9 cellular contexts compared by ENCODE assay signal in the genomic region with DNA sequence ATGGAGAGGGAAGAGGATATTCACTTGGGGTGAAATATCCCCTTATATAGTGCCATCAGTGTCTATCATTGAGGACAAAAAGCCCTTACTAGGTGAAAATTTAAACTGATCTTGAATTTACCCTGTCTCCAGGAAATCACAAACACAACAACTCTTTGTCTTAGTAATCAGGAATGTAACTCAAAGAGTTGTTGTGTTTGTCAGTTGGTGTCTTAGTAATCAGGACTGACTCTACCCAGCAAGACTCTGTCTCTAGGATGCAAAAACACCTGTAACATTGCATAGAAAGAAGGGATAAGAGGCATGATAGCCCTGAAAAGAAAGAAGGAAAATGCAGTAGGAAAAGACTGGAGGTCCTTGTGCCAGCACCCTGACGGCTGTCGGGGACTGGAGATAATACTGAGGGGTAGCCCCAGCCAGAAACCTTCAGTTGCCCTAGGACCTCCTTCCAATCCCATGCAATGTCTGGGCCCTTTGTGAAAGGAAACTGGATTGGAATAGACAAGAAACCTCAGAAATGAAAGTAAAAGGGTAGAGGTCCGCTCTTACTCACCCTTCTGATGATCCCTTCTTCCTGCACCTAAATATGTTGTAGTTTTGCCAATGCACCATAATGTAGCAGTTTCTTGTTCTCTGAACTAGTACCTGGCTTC. TPM values are rescaled to one million over a fixed set of nuclear protein-coding genes. Genes with fewer than 3 reads are reported as not detected.
DNase-seq lines count a peak whose midpoint lies in the region; ATAC-seq and TF ChIP-seq lines count a peak whose summit lies in the region.
"Had no signal": no experiment of that assay in that cellular context is flagged by ENCODE, and none has a peak within 500 bp of the region (broad histone marks: within the 10 kb centered on the region; RNA-seq: fewer than 3 reads in every experiment).

No MANE protein-coding gene starts in this region.

- peaks cover 19% of the 10 kb centered on the region for H3K36me3 Mint-ChIP-seq in activated CD8-positive, alpha-beta memory T cell treated with anti-CD3 and anti-CD28 coated beads, Interleukin-2, amount 10 ng/mL, durations not matched to agents 7 days and 5 days
- peaks cover 5% of the 10 kb centered on the region for H3K36me3 Mint-ChIP-seq in activated T-helper 2 cell treated with anti-CD3 and anti-CD28 coated beads, Interferon-gamma antibody, Interleukin-2, Interleukin-4, amounts not matched to agents 10 μg/mL and 5 μg/mL and 100 μg/mL, durations not matched to agents 14 hours and 24 hours and 36 hours (ENCODE audit: low read depth)
- H3K36me3 Mint-ChIP-seq in progenitor cell of endocrine pancreas (ENCODE audit: insufficient read depth), result peaks cover 21% of the 10 kb centered on the region

- peak; percentile 30 for ATAC-seq in activated CD8-positive, alpha-beta memory T cell treated with anti-CD3 and anti-CD28 coated beads, Interleukin-2, amount 10 ng/mL, durations not matched to agents 7 days and 5 days
- peak; percentile 62 for ATAC-seq in HG02885 (IDR thresholded peaks at IDR 0.05; ENCODE audit: poor library complexity, unreplicated experiment)
- ATAC-seq: PC-3 had no signal

- H3K27me3 Mint-ChIP-seq in activated CD8-positive, alpha-beta memory T cell treated with anti-CD3 and anti-CD28 coated beads, Interleukin-2, amount 10 ng/mL, durations not matched to agents 7 days and 5 days, result no peaks in the 10 kb centered on the region
- no peaks in the 10 kb centered on the region for H3K27me3 Mint-ChIP-seq in activated T-helper 2 cell treated with anti-CD3 and anti-CD28 coated beads, Interferon-gamma antibody, Interleukin-2, Interleukin-4, amounts not matched to agents 10 μg/mL and 5 μg/mL and 100 μg/mL, durations not matched to agents 14 hours and 24 hours and 36 hours (ENCODE audit: low read depth)
- H3K27me3 Mint-ChIP-seq in progenitor cell of endocrine pancreas, result no peaks in the 10 kb centered on the region

- no peak for DNase-seq in activated CD8-positive, alpha-beta memory T cell treated with anti-CD3 and anti-CD28 coated beads, Interleukin-2, amount 10 ng/mL, durations not matched to agents 7 days and 5 days
- no peak for DNase-seq in activated CD8-positive, alpha-beta memory T cell treated with anti-CD3 and anti-CD28 coated beads, Interleukin-2, amount 50 U/mL, for 48 hours
- DNase-seq in activated T-helper 2 cell treated with anti-CD3 and anti-CD28 coated beads, Interferon-gamma antibody, Interleukin-2, Interleukin-4, amounts not matched to agents 10 μg/mL and 5 μg/mL and 100 μg/mL, durations not matched to agents 14 hours and 24 hours and 36 hours (ENCODE audit: low spot score), result no peak
- DNase-seq in progenitor cell of endocrine pancreas (ENCODE audit: low spot score, unreplicated experiment), result no peak
- DNase-seq in A172 (ENCODE audit: low spot score), result no peak
- no peak for DNase-seq in NCI-H128 (lab: John Stamatoyannopoulos, UW; ENCODE audit: unreplicated experiment)
- no peak for DNase-seq in NCI-H1436 (lab: John Stamatoyannopoulos, UW)

- no peak for TF ChIP-seq CTCF in progenitor cell of endocrine pancreas (IDR thresholded peaks at IDR 0.05; ENCODE audit: unreplicated experiment)

- peak overlapping the region; percentile 56 for H3K27ac Mint-ChIP-seq in activated CD8-positive, alpha-beta memory T cell treated with anti-CD3 and anti-CD28 coated beads, Interleukin-2, amount 10 ng/mL, durations not matched to agents 7 days and 5 days
- H3K27ac Mint-ChIP-seq in activated T-helper 2 cell treated with anti-CD3 and anti-CD28 coated beads, Interferon-gamma antibody, Interleukin-2, Interleukin-4, amounts not matched to agents 10 μg/mL and 5 μg/mL and 100 μg/mL, durations not matched to agents 14 hours and 24 hours and 36 hours, result peak overlapping the region; percentile 50
- H3K27ac Mint-ChIP-seq in progenitor cell of endocrine pancreas, result peak overlapping the region; percentile 87

- no peaks in the 10 kb centered on the region for H3K9me3 Mint-ChIP-seq in activated CD8-positive, alpha-beta memory T cell treated with anti-CD3 and anti-CD28 coated beads, Interleukin-2, amount 10 ng/mL, durations not matched to agents 7 days and 5 days (ENCODE audit: low read depth)
- peaks cover 20% of the 10 kb centered on the region for H3K9me3 Mint-ChIP-seq in activated T-helper 2 cell treated with anti-CD3 and anti-CD28 coated beads, Interferon-gamma antibody, Interleukin-2, Interleukin-4, amounts not matched to agents 10 μg/mL and 5 μg/mL and 100 μg/mL, durations not matched to agents 14 hours and 24 hours and 36 hours
- H3K9me3 Mint-ChIP-seq in progenitor cell of endocrine pancreas (ENCODE audit: low read depth), result peaks cover 4% of the 10 kb centered on the region

- H3K4me3 Mint-ChIP-seq in activated CD8-positive, alpha-beta memory T cell treated with anti-CD3 and anti-CD28 coated beads, Interleukin-2, amount 10 ng/mL, durations not matched to agents 7 days and 5 days, result peak overlapping the region; percentile 26
- H3K4me3 Mint-ChIP-seq in activated T-helper 2 cell treated with anti-CD3 and anti-CD28 coated beads, Interferon-gamma antibody, Interleukin-2, Interleukin-4, amounts not matched to agents 10 μg/mL and 5 μg/mL and 100 μg/mL, durations not matched to agents 14 hours and 24 hours and 36 hours (ENCODE audit: low read depth), result peak overlapping the region; percentile 74
- H3K4me3 Mint-ChIP-seq in progenitor cell of endocrine pancreas (ENCODE audit: low read depth), result peak overlapping the region; percentile 73

- peaks cover 12% of the 10 kb centered on the region for H3K4me1 Mint-ChIP-seq in activated CD8-positive, alpha-beta memory T cell treated with anti-CD3 and anti-CD28 coated beads, Interleukin-2, amount 10 ng/mL, durations not matched to agents 7 days and 5 days
- H3K4me1 Mint-ChIP-seq in activated T-helper 2 cell treated with anti-CD3 and anti-CD28 coated beads, Interferon-gamma antibody, Interleukin-2, Interleukin-4, amounts not matched to agents 10 μg/mL and 5 μg/mL and 100 μg/mL, durations not matched to agents 14 hours and 24 hours and 36 hours (ENCODE audit: low read depth), result peaks cover 21% of the 10 kb centered on the region
- H3K4me1 Mint-ChIP-seq in progenitor cell of endocrine pancreas (ENCODE audit: low read depth), result peaks cover 24% of the 10 kb centered on the region

- CTCF ChIA-PET in activated CD8-positive, alpha-beta memory T cell treated with anti-CD3 and anti-CD28 coated beads, Interleukin-2, amount 10 ng/mL, durations not matched to agents 7 days and 5 days (lab: Charles Lee), result interaction anchor here (0.7 to 1.7 kb wide), 7 partner anchors 13 to 1070 kb away, joined by 3 to 5 read pairs (median 3); no protein-coding TSS in a partner anchor

- intact Hi-C loops in activated T-helper 2 cell treated with anti-CD3 and anti-CD28 coated beads, Interferon-gamma antibody, Interleukin-2, Interleukin-4, amounts not matched to agents 10 μg/mL and 5 μg/mL and 100 μg/mL, durations not matched to agents 14 hours and 24 hours and 36 hours (cut with micrococcal nuclease), result loop anchor here (1.0 to 2.0 kb wide), 2 partner anchors 46 to 128 kb away; a partner anchor contains a TSS

RNA-seq across cellular contexts. Expression of a gene that starts 45.3 kb away (rescaled TPM):
- total RNA-seq in activated CD8-positive, alpha-beta memory T cell treated with anti-CD3 and anti-CD28 coated beads, Interleukin-2, amount 10 ng/mL, durations not matched to agents 7 days and 5 days, result 100 to 1,000 TPM; 646 to 837 TPM
- 380 and 393 TPM in 2 replicates for total RNA-seq in activated T-helper 2 cell treated with anti-CD3 and anti-CD28 coated beads, Interferon-gamma antibody, Interleukin-2, Interleukin-4, amounts not matched to agents 10 μg/mL and 5 μg/mL and 100 μg/mL, durations not matched to agents 14 hours and 24 hours and 36 hours
- total RNA-seq in progenitor cell of endocrine pancreas, result 145 and 157 TPM in 2 replicates
- total RNA-seq in A172 (2014; rRNA removed; shearing (Covaris generic)), result 259 and 290 TPM in 2 replicates
